In the genomic region with DNA sequence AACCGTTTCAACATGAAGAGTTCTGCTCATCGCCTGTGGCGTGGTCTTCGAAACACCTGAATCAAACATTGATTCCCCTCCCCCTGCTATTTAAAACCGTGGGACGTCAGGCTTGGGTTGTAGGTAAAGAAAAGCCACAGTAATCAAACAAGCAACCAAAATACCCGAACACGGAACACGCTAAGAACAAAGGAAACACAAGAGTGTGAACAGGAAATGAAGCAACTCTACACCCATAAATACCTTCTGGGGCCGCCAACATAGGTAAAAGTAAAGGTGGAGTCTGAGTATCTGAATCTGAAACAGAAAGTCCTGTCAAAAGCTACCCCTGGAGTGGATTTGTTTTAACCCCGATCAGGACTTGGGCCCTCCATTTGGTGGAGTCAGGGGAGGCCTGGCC, we compare ENCODE assay signal across 11 cellular contexts. TPM values are rescaled to one million over a fixed set of nuclear protein-coding genes. Genes with fewer than 3 reads are reported as not detected.
DNase-seq lines count a peak whose midpoint lies in the region; ATAC-seq, FAIRE-seq and TF ChIP-seq lines count a peak whose summit lies in the region.
"Not testable (repeated sequence)": the region's sequence is repeated elsewhere in the genome, so short reads cannot be mapped to it uniquely, and the experiment has no call there.
"Had no signal": no experiment of that assay in that cellular context is flagged by ENCODE, and none has a peak within 500 bp of the region (broad histone marks: within the 10 kb centered on the region; RNA-seq: fewer than 3 reads in every experiment).

No MANE protein-coding gene starts in this region.

- in situ Hi-C loops in brain microvascular endothelial cell (cut with HindIII; ENCODE audit: low pct_ligation_motif_present, low sequenced_read_pairs) = not testable (repeated sequence)

- not testable (repeated sequence) for FAIRE-seq in A549 (lab: Jason Lieb, UNC)

- H3K4me1 ChIP-seq in A549, foreskin keratinocyte: not testable (repeated sequence)

- CTCF ChIA-PET in A549 (lab: Yijun Ruan, JAX) = not testable (repeated sequence)

- TF ChIP-seq POLR2A in A549 (IDR thresholded peaks at IDR 0.05; ENCODE audit: low read length) = not testable (repeated sequence)

- intact Hi-C loops in natural killer cell (cut with micrococcal nuclease) = not testable (repeated sequence)

- POLR2A ChIA-PET in A549 (lab: Yijun Ruan, JAX) = not testable (repeated sequence)

- TF ChIP-seq RAD21 in A549 (conservative IDR thresholded peaks at IDR 0.05 in 1 of 2, IDR thresholded peaks at IDR 0.05 in 1 of 2) = not testable (repeated sequence)

- H3K36me3 ChIP-seq in brain microvascular endothelial cell (replicated peaks) = not testable (repeated sequence)

- not testable (repeated sequence) for ATAC-seq in A549, foreskin keratinocyte, natural killer cell

- H3K9me3 ChIP-seq in A549 = not testable (repeated sequence)

- not testable (repeated sequence) for H3K36me3 Mint-ChIP-seq in HFFc6 (ENCODE audit: low read depth); natural killer cell

- not testable (repeated sequence) for TF ChIP-seq CTCF in A549 (IDR thresholded peaks at IDR 0.05); HFFc6 (IDR thresholded peaks at IDR 0.05); brain microvascular endothelial cell (IDR thresholded peaks at IDR 0.05; ENCODE audit: low read depth, low read length, missing control alignments); foreskin keratinocyte (conservative IDR thresholded peaks at IDR 0.05); natural killer cell (IDR thresholded peaks at IDR 0.05)

- H3K27ac Mint-ChIP-seq in HFFc6 = not testable (repeated sequence)
- H3K27ac Mint-ChIP-seq in natural killer cell = peak overlapping the region; percentile 85 to 91

- not testable (repeated sequence) for H3K9me3 Mint-ChIP-seq in HFFc6, natural killer cell

- H3K4me3 Mint-ChIP-seq in HFFc6 (peak overlapping the region; percentile 64), natural killer cell (peak overlapping the region; percentile 85)

- TF ChIP-seq EP300 in A549 (IDR thresholded peaks at IDR 0.05) = not testable (repeated sequence)

- WGBS in A549 (ENCODE audit: missing lambda C conversion rate) = 2% methylated on average over 10 of the region's 11 CpGs

- DNase-seq in A549 (ENCODE audit: low read depth in 1 of 2, low spot score in 1 of 2); HFFc6; brain microvascular endothelial cell; foreskin keratinocyte; natural killer cell: not testable (repeated sequence)
- DNase-seq in T-helper 1 cell (peak in 4 of 5 donors; percentile 18 to 61 (median 47)), activated T-cell treated with anti-CD3 and anti-CD28 coated beads for 4 hours (peak; percentile 30)
- peak; percentile 7 for DNase-seq in stimulated activated CD4-positive, alpha-beta T cell treated with anti-CD3 and anti-CD28 coated beads, Interleukin-4, amount 100 ng/mL, for 1 hour

- not testable (repeated sequence) for H3K27me3 Mint-ChIP-seq in HFFc6 (ENCODE audit: insufficient read depth); natural killer cell (ENCODE audit: low read depth in 2 of 2)

- H3K4me3 ChIP-seq in A549 = peak overlapping the region; percentile 71
- H3K4me3 ChIP-seq in brain microvascular endothelial cell (ENCODE audit: low read depth, low read length) = peak overlapping the region; percentile 47

- H3K4me2 ChIP-seq in A549 = peak overlapping the region; percentile 68; the same call in 2 of the 3 replicates

- peak overlapping the region; percentile 55 to 93; a peak in 4 of 6 replicates for H3K27ac ChIP-seq in A549
- not testable (repeated sequence) for H3K27ac ChIP-seq in brain microvascular endothelial cell
- peak overlapping the region; percentile 89 for H3K27ac ChIP-seq in foreskin keratinocyte

- not testable (repeated sequence) for H3K27me3 ChIP-seq in brain microvascular endothelial cell (replicated peaks); foreskin keratinocyte

- not testable (repeated sequence) for H3K4me1 Mint-ChIP-seq in HFFc6 (ENCODE audit: low read depth); natural killer cell

RNA-seq across cellular contexts. Expression of gene PPIAL4G, which starts 24.7 kb away (rescaled TPM):
- polyA plus RNA-seq in A549 (2011; rRNA removed) = not detected in 2 replicates
- not detected in 2 replicates for polyA plus RNA-seq in A549 (2012; cell fraction: cytosol; rRNA removed)
- polyA plus RNA-seq in A549 (2012; cell fraction: nucleus; rRNA removed) = not detected in 2 replicates
- not detected in 3 replicates for polyA plus RNA-seq in A549 (2017; fragmentation: RNase III; extraction: RNeasy Plus Mini Kit Qiagen cat#74134 plus additional on column Dnase treatment)
- polyA minus RNA-seq in A549 (2011; rRNA and poly(A)+ RNA removed) = not detected in 2 replicates
- total RNA-seq in HFFc6 (2021; fragmentation: NEBNext Ultra II Directional; extraction: Animal tissue kit (Norgen Biotek cat#: 25700)) = not detected
- not detected in 2 replicates for total RNA-seq in foreskin keratinocyte
- not detected in 2 replicates for polyA plus RNA-seq in foreskin keratinocyte
- total RNA-seq in natural killer cell = under 1 TPM; 0.33 to 0.50 (median 0.43) TPM
- total RNA-seq: A172 had no signal
- polyA plus RNA-seq: adipose tissue, SK-N-SH had no signal
